ENCODE assay signal across 10 cellular contexts in the genomic region with DNA sequence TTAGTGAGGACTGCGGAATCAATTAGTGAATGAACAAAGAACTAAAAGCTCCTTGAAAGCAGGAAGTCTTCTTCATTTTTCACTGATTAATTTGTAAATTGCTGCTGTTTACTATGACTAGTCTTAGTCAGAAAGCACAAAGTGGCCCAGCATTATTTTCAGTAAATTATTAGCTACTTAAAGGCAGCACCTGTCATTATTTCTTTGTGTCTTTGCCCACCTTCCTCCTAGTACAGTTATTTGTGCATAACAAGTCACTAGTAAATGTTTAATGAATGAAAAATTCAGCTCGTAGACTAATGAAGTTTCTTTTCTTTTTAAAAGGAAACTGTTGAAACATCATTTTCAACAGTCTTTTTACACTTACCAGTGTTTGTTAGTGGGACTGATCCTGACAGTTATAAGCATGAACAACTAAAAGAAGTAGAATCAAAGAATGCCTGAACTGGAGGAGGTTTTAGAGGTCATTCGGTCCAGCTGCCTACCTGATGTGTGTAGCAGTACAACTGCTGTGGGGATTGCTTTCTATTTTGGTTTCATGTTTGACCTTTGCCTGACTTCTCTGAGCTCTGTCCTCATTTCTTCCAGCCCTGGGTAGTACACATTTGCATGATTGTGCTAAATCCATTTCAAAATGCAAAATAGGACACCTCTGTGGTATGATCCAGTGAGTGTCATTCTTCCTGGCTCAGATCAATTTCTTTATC.
DNase-seq lines count a peak whose midpoint lies in the region; ATAC-seq and TF ChIP-seq lines count a peak whose summit lies in the region.
"Had no signal": no experiment of that assay in that cellular context is flagged by ENCODE, and none has a peak within 500 bp of the region (broad histone marks: within the 10 kb centered on the region; RNA-seq: fewer than 3 reads in every experiment).

No MANE protein-coding gene starts in this region.

- H3K4me3 ChIP-seq in colonic mucosa: no peak overlapping the region
- H3K4me3 ChIP-seq: cardiac muscle cell, skin epidermis had no signal

- no peak overlapping the region for H3K4me3 Mint-ChIP-seq in T-cell

- ATAC-seq in HG02610 (IDR thresholded peaks at IDR 0.05; ENCODE audit: unreplicated experiment): peak; percentile 91
- ATAC-seq in HG03439 (IDR thresholded peaks at IDR 0.05; ENCODE audit: unreplicated experiment): peak; percentile 100
- peak; percentile 26 for ATAC-seq in sciatic nerve
- no peak for ATAC-seq in T-cell (replicated peaks in 1 of 4)
- ATAC-seq: HCT116 had no signal

- intact Hi-C loops in sciatic nerve (cut with DNase I) (no loop called here), colonic mucosa (cut with DNase I) (no loop called here)

- no peak overlapping the region for H3K27ac ChIP-seq in colonic mucosa
- H3K27ac ChIP-seq: cardiac muscle cell, skin epidermis had no signal

- peaks cover 0 to 19% (median 11%) of the 10 kb centered on the region in 3 donors for H3K9me3 Mint-ChIP-seq in T-cell

- H3K4me1 ChIP-seq in colonic mucosa: no peaks in the 10 kb centered on the region

- no peaks in the 10 kb centered on the region for H3K27me3 ChIP-seq in colonic mucosa
- H3K27me3 ChIP-seq: cardiac muscle cell had no signal

- POLR2A ChIA-PET in T-cell (lab: Charles Lee): no interaction called here

- no peak overlapping the region for H3K27ac Mint-ChIP-seq in T-cell

- CTCF ChIA-PET in T-cell (lab: Charles Lee): no interaction called here

- no peaks in the 10 kb centered on the region for H3K9me3 ChIP-seq in colonic mucosa

- no peaks in the 10 kb centered on the region for H3K27me3 Mint-ChIP-seq in T-cell

- no peak overlapping the region for H3K9ac ChIP-seq in colonic mucosa (ENCODE audit: low read depth in 2 of 2, low read length in 2 of 2)

- no peaks in the 10 kb centered on the region for H3K36me3 Mint-ChIP-seq in T-cell

- DNase-seq in GM19240 (ENCODE audit: insufficient read length, low spot score): peak; percentile 14
- DNase-seq in sciatic nerve (ENCODE audit: low spot score): no peak
- DNase-seq in T-helper 9 cell: no peak
- no peak for DNase-seq in T-cell
- DNase-seq in colonic mucosa: no peak

- H3K36me3 ChIP-seq in colonic mucosa: no peaks in the 10 kb centered on the region
- H3K36me3 ChIP-seq: cardiac muscle cell had no signal

- no peak for TF ChIP-seq CTCF in colonic mucosa (IDR thresholded peaks at IDR 0.05)

- H3K4me1 Mint-ChIP-seq in T-cell: no peaks in the 10 kb centered on the region

Comparison
In these comparisons a context has a peak if more than half of its experiments do, and no peak if none do; other contexts are left out.
1. ATAC-seq: peak in HG02610 (single experiment), HG03439 (single experiment) and sciatic nerve (single experiment); none in T-cell (0 of 4).